ENCODE assay signal across 8 cellular contexts in the genomic region with DNA sequence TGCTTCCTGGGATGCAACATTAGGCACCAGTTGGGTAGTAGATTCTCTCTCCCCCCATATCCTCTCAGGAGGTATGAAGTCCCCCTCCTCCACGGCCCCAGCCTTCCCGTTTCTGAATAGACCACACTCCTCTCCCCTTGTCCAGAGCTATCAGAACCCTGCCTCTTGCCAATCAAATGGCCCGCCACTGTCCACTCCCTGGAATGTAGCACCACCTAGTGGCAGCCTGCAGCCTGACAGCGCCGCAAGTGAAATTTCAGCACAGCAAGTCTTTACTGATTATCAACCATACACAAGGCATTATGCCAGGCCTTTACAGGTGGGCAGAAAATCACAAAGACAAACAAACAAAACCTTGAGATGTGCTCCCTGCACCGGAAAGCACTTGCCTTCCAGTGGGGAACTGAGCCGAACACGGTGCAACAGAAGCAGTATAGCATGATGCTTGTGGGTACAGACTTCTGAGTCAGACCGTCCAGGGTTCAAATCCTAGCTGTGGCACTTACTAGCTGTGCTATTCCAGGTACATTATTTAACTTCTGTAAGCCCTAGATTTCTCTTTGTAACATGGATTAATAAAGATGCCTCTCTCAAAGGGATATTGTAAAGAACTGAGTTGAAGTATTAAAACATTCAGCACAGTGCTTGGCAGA.
DNase-seq lines count a peak whose midpoint lies in the region; TF ChIP-seq lines count a peak whose summit lies in the region.

No MANE protein-coding gene starts in this region.

- H3K9me3 Mint-ChIP-seq in activated T-helper 1 cell treated with anti-CD3 and anti-CD28 coated beads, Interleukin-12 subunit alpha, Interleukin-12 subunit beta, Interleukin-2, Interleukin-4 antibody, amounts not matched to agents 30 ng/mL and 10 ng/mL and 1 ng/mL, durations not matched to agents 14 hours and 24 hours and 36 hours = peaks cover 8% of the 10 kb centered on the region

- H3K27me3 Mint-ChIP-seq in activated T-helper 1 cell treated with anti-CD3 and anti-CD28 coated beads, Interleukin-12 subunit alpha, Interleukin-12 subunit beta, Interleukin-2, Interleukin-4 antibody, amounts not matched to agents 30 ng/mL and 10 ng/mL and 1 ng/mL, durations not matched to agents 14 hours and 24 hours and 36 hours (ENCODE audit: insufficient read depth) = peaks cover 10% of the 10 kb centered on the region

- H2AFZ ChIP-seq in OCI-LY3 (ENCODE audit: low read depth, low read length) = peak overlapping the region; percentile 23

- peaks cover 3% of the 10 kb centered on the region; the same call in 1 of the 2 replicates for H3K9me3 ChIP-seq in OCI-LY3 (ENCODE audit: insufficient read depth, low read length)

- intact Hi-C loops in activated T-helper 1 cell treated with anti-CD3 and anti-CD28 coated beads, Interleukin-12 subunit alpha, Interleukin-12 subunit beta, Interleukin-2, Interleukin-4 antibody, amounts not matched to agents 30 ng/mL and 10 ng/mL and 1 ng/mL, durations not matched to agents 14 hours and 24 hours and 36 hours (cut with micrococcal nuclease) = loop anchor here (5.0 to 10.0 kb wide), 2 partner anchors 266 to 362 kb away; no protein-coding TSS in a partner anchor

- DNase-seq in EH (ENCODE audit: low read depth) = peak; percentile 50
- peak; percentile 14 to 61 for DNase-seq in HL-60 (ENCODE audit: low read depth in 1 of 2, low spot score in 1 of 2)
- peak; percentile 31 for DNase-seq in activated T-helper 1 cell treated with anti-CD3 and anti-CD28 coated beads, Interleukin-12 subunit alpha, Interleukin-12 subunit beta, Interleukin-2, Interleukin-4 antibody, amounts not matched to agents 30 ng/mL and 10 ng/mL and 1 ng/mL, durations not matched to agents 14 hours and 24 hours and 36 hours (ENCODE audit: low spot score)
- DNase-seq in germinal center (ENCODE audit: low spot score) = peak; percentile 55
- peak; percentile 51 for DNase-seq in pons (ENCODE audit: low spot score)
- no peak for DNase-seq in MV-4-11 (lab: John Stamatoyannopoulos, UW)
- no peak for DNase-seq in NCI-H187 treated with DMSO at 0.1 percent for 48 hours (lab: John Stamatoyannopoulos, UW)

- no peaks in the 10 kb centered on the region for H3K36me3 Mint-ChIP-seq in activated T-helper 1 cell treated with anti-CD3 and anti-CD28 coated beads, Interleukin-12 subunit alpha, Interleukin-12 subunit beta, Interleukin-2, Interleukin-4 antibody, amounts not matched to agents 30 ng/mL and 10 ng/mL and 1 ng/mL, durations not matched to agents 14 hours and 24 hours and 36 hours (ENCODE audit: low read depth)

- no peak overlapping the region for H3K4me2 ChIP-seq in OCI-LY3 (ENCODE audit: low read length)

- no peaks in the 10 kb centered on the region for H3K36me3 ChIP-seq in OCI-LY3 (replicated peaks; ENCODE audit: low read depth, low read length)

- H3K4me1 Mint-ChIP-seq in activated T-helper 1 cell treated with anti-CD3 and anti-CD28 coated beads, Interleukin-12 subunit alpha, Interleukin-12 subunit beta, Interleukin-2, Interleukin-4 antibody, amounts not matched to agents 30 ng/mL and 10 ng/mL and 1 ng/mL, durations not matched to agents 14 hours and 24 hours and 36 hours (ENCODE audit: low read depth) = peaks cover 6% of the 10 kb centered on the region

- H3K4me1 ChIP-seq in OCI-LY3 (ENCODE audit: low read length) = no peaks in the 10 kb centered on the region

- no peak overlapping the region for H3K4me3 Mint-ChIP-seq in activated T-helper 1 cell treated with anti-CD3 and anti-CD28 coated beads, Interleukin-12 subunit alpha, Interleukin-12 subunit beta, Interleukin-2, Interleukin-4 antibody, amounts not matched to agents 30 ng/mL and 10 ng/mL and 1 ng/mL, durations not matched to agents 14 hours and 24 hours and 36 hours

- H3K4me3 ChIP-seq in HL-60 (replicated peaks; ENCODE audit: insufficient read depth, low read length) (no peak overlapping the region), OCI-LY3 (ENCODE audit: low read length) (no peak overlapping the region)

- H3K27me3 ChIP-seq in HL-60 (ENCODE audit: insufficient read depth, poor library complexity, severe bottlenecking) (peaks cover 2% of the 10 kb centered on the region), OCI-LY3 (ENCODE audit: low read depth, low read length) (peaks cover 10% of the 10 kb centered on the region)

- no peaks in the 10 kb centered on the region for H3K79me2 ChIP-seq in OCI-LY3 (ENCODE audit: low read length)

- TF ChIP-seq CTCF in HL-60 (IDR thresholded peaks at IDR 0.05; ENCODE audit: insufficient read depth, low read length) (peak; percentile 99), OCI-LY3 (IDR thresholded peaks at IDR 0.05; ENCODE audit: low read depth, low read length) (peak; percentile 100)

- no peak overlapping the region for H3K27ac Mint-ChIP-seq in activated T-helper 1 cell treated with anti-CD3 and anti-CD28 coated beads, Interleukin-12 subunit alpha, Interleukin-12 subunit beta, Interleukin-2, Interleukin-4 antibody, amounts not matched to agents 30 ng/mL and 10 ng/mL and 1 ng/mL, durations not matched to agents 14 hours and 24 hours and 36 hours

- H3K27ac ChIP-seq in HL-60 (replicated peaks) (no peak overlapping the region), OCI-LY3 (ENCODE audit: low read length) (no peak overlapping the region)

- H4K20me1 ChIP-seq in OCI-LY3 (ENCODE audit: insufficient read depth, low read length) = no peaks in the 10 kb centered on the region

- no peak overlapping the region for H3K9ac ChIP-seq in OCI-LY3 (ENCODE audit: low read length)

Comparison
In these comparisons a context has a peak if more than half of its experiments do, and no peak if none do; other contexts are left out.
1. DNase-seq: peak in EH (single experiment), HL-60 (2 of 2), activated T-helper 1 cell treated with anti-CD3 and anti-CD28 coated beads, Interleukin-12 subunit alpha, Interleukin-12 subunit beta, Interleukin-2, Interleukin-4 antibody, amounts not matched to agents 30 ng/mL and 10 ng/mL and 1 ng/mL, durations not matched to agents 14 hours and 24 hours and 36 hours (single experiment), germinal center (single experiment) and pons (single experiment); none in MV-4-11 (single experiment) and NCI-H187 treated with DMSO at 0.1 percent for 48 hours (single experiment).